Comparison of ENCODE assay signal across 15 cellular contexts in the genomic region with DNA sequence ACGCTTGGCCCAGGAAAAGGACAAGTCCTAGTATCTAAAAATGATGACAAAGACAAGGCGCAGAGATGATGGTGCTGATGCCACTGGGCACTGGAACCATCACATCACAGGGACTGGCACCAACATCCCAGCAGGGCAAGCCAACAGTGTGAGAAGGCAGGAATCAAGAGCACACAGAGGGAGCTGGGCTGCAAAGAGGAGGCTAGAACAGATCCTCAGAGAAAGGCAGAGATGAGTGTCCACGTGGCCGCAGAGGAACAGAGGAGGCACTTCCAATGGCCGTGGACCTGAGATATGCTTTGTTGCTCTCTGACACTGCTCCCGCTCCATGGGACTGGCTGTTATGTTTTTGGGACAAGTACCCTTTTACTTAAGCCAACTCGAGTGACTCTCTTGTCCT. TPM values are rescaled to one million over a fixed set of nuclear protein-coding genes. Genes with fewer than 3 reads are reported as not detected.
DNase-seq lines count a peak whose midpoint lies in the region; ATAC-seq and TF ChIP-seq lines count a peak whose summit lies in the region.
"Had no signal": no experiment of that assay in that cellular context is flagged by ENCODE, and none has a peak within 500 bp of the region (broad histone marks: within the 10 kb centered on the region; RNA-seq: fewer than 3 reads in every experiment).

No MANE protein-coding gene starts in this region.

- H3K27ac ChIP-seq in esophagus muscularis mucosa (replicated peaks in 1 of 4) (peak overlapping the region; percentile 23 to 65 (median 45)), thyroid gland (peak overlapping the region in 1 of 3 donors; percentile 10), prostate gland (no peak overlapping the region)
- H3K27ac ChIP-seq: A549, colonic mucosa, upper lobe of right lung had no signal

- 41% methylated on average over 7 of the region's 7 CpGs for WGBS in esophagus muscularis mucosa
- WGBS in thyroid gland, 2 donors, result 37 to 48% methylated on average over 7 of the region's 7 CpGs
- 57% methylated on average over 7 of the region's 7 CpGs for WGBS in prostate gland

- H3K4me3 Mint-ChIP-seq in activated naive CD4-positive, alpha-beta T cell treated with anti-CD3 and anti-CD28 coated beads, Interleukin-2, amount 50 U/mL, for 24 hours, result no peak overlapping the region
- no peak overlapping the region for H3K4me3 Mint-ChIP-seq in activated naive CD4-positive, alpha-beta T cell treated with anti-CD3 and anti-CD28 coated beads, Interleukin-2, amount 10 ng/mL, durations not matched to agents 7 days and 5 days
- H3K4me3 Mint-ChIP-seq in effector memory CD8-positive, alpha-beta T cell, result no peak overlapping the region
- H3K4me3 Mint-ChIP-seq: CD8-positive, alpha-beta memory T cell had no signal

- H3K4me3 ChIP-seq in esophagus muscularis mucosa (peak overlapping the region in 2 of 4 donors; percentile 19 to 33), mucosa of descending colon (no peak overlapping the region), thyroid gland (replicated peaks in 1 of 3) (no peak overlapping the region), prostate gland (no peak overlapping the region)
- H3K4me3 ChIP-seq: A549, colonic mucosa, Peyer's patch, upper lobe of right lung had no signal

- ATAC-seq in mucosa of descending colon (peak; percentile 12), esophagus mucosa (no peak)
- ATAC-seq in effector memory CD8-positive, alpha-beta T cell (replicated peaks), result no peak
- ATAC-seq: upper lobe of right lung had no signal

- intact Hi-C loops in esophagus muscularis mucosa (cut with DNase I), result no loop called here
- intact Hi-C loops in mucosa of descending colon (cut with DNase I, micrococcal nuclease), result no loop called here
- intact Hi-C loops in thyroid gland (cut with DNase I), result no loop called here
- intact Hi-C loops in prostate gland (cut with DNase I), result no loop called here

- peak overlapping the region; percentile 80 for H3K27ac Mint-ChIP-seq in activated naive CD4-positive, alpha-beta T cell treated with anti-CD3 and anti-CD28 coated beads, Interleukin-2, amount 50 U/mL, for 24 hours
- no peak overlapping the region for H3K27ac Mint-ChIP-seq in activated naive CD4-positive, alpha-beta T cell treated with anti-CD3 and anti-CD28 coated beads, Interleukin-2, amount 10 ng/mL, durations not matched to agents 7 days and 5 days
- no peak overlapping the region for H3K27ac Mint-ChIP-seq in effector memory CD8-positive, alpha-beta T cell

- H3K36me3 Mint-ChIP-seq in activated naive CD4-positive, alpha-beta T cell treated with anti-CD3 and anti-CD28 coated beads, Interleukin-2, amount 50 U/mL, for 24 hours, result peaks cover 25% of the 10 kb centered on the region
- peaks cover 42% of the 10 kb centered on the region for H3K36me3 Mint-ChIP-seq in activated naive CD4-positive, alpha-beta T cell treated with anti-CD3 and anti-CD28 coated beads, Interleukin-2, amount 10 ng/mL, durations not matched to agents 7 days and 5 days
- peaks cover 4% of the 10 kb centered on the region for H3K36me3 Mint-ChIP-seq in effector memory CD8-positive, alpha-beta T cell (ENCODE audit: insufficient read depth)

- TF ChIP-seq POLR2A in esophagus muscularis mucosa (IDR thresholded peaks at IDR 0.05; ENCODE audit: low read depth), result no peak
- no peak for TF ChIP-seq POLR2A in thyroid gland (IDR thresholded peaks at IDR 0.05)
- no peak for TF ChIP-seq POLR2A in prostate gland (IDR thresholded peaks at IDR 0.05)

- CTCF ChIA-PET in activated naive CD4-positive, alpha-beta T cell treated with anti-CD3 and anti-CD28 coated beads, Interleukin-2, amount 10 ng/mL, durations not matched to agents 7 days and 5 days (lab: Charles Lee), result no interaction called here

- DNase-seq in activated naive CD4-positive, alpha-beta T cell treated with anti-CD3 and anti-CD28 coated beads, Interleukin-2, amount 10 ng/mL, durations not matched to agents 7 days and 5 days, result no peak
- DNase-seq in esophagus muscularis mucosa (ENCODE audit: extremely low spot score) (no peak), mucosa of descending colon (no peak), thyroid gland (peak; percentile 39 to 55), prostate gland (ENCODE audit: low spot score) (no peak)
- DNase-seq in effector memory CD8-positive, alpha-beta T cell, result no peak
- DNase-seq: activated CD4-positive, CD25-positive, alpha-beta regulatory T cell treated with anti-CD3 and anti-CD28 coated beads, Interleukin-2, amount 50 U/mL, for 72 hours; activated T-cell treated with anti-CD3 and anti-CD28 coated beads for 4 hours; colonic mucosa; Peyer's patch; upper lobe of right lung had no signal

- H3K4me1 Mint-ChIP-seq in activated naive CD4-positive, alpha-beta T cell treated with anti-CD3 and anti-CD28 coated beads, Interleukin-2, amount 50 U/mL, for 24 hours, result peaks cover 83% of the 10 kb centered on the region
- H3K4me1 Mint-ChIP-seq in activated naive CD4-positive, alpha-beta T cell treated with anti-CD3 and anti-CD28 coated beads, Interleukin-2, amount 10 ng/mL, durations not matched to agents 7 days and 5 days, result peaks cover 10% of the 10 kb centered on the region
- peaks cover 62 to 82% of the 10 kb centered on the region in 2 donors for H3K4me1 Mint-ChIP-seq in effector memory CD8-positive, alpha-beta T cell (ENCODE audit: low read depth in 2 of 2)

- no peak for TF ChIP-seq EP300 in esophagus muscularis mucosa (IDR thresholded peaks at IDR 0.05)

- no peaks in the 10 kb centered on the region for H3K27me3 Mint-ChIP-seq in activated naive CD4-positive, alpha-beta T cell treated with anti-CD3 and anti-CD28 coated beads, Interleukin-2, amount 50 U/mL, for 24 hours
- no peaks in the 10 kb centered on the region for H3K27me3 Mint-ChIP-seq in activated naive CD4-positive, alpha-beta T cell treated with anti-CD3 and anti-CD28 coated beads, Interleukin-2, amount 10 ng/mL, durations not matched to agents 7 days and 5 days
- H3K27me3 Mint-ChIP-seq in effector memory CD8-positive, alpha-beta T cell, result no peaks in the 10 kb centered on the region
- H3K27me3 Mint-ChIP-seq: CD8-positive, alpha-beta memory T cell had no signal

- H3K9me3 ChIP-seq in esophagus muscularis mucosa (no peaks in the 10 kb centered on the region), mucosa of descending colon (no peaks in the 10 kb centered on the region), thyroid gland (no peaks in the 10 kb centered on the region), prostate gland (no peaks in the 10 kb centered on the region)
- H3K9me3 ChIP-seq: A549, colonic mucosa, Peyer's patch, upper lobe of right lung had no signal

- H3K4me1 ChIP-seq in esophagus muscularis mucosa (peaks cover 25 to 76% (median 63%) of the 10 kb centered on the region in 4 donors), mucosa of descending colon (ENCODE audit: low read depth) (no peaks in the 10 kb centered on the region), thyroid gland (peaks cover 7 to 10% of the 10 kb centered on the region in 2 donors), prostate gland (replicated peaks) (no peaks in the 10 kb centered on the region)
- H3K4me1 ChIP-seq: A549, colonic mucosa had no signal

- no peaks in the 10 kb centered on the region for H3K9me3 Mint-ChIP-seq in activated naive CD4-positive, alpha-beta T cell treated with anti-CD3 and anti-CD28 coated beads, Interleukin-2, amount 50 U/mL, for 24 hours
- H3K9me3 Mint-ChIP-seq in activated naive CD4-positive, alpha-beta T cell treated with anti-CD3 and anti-CD28 coated beads, Interleukin-2, amount 10 ng/mL, durations not matched to agents 7 days and 5 days, result no peaks in the 10 kb centered on the region
- no peaks in the 10 kb centered on the region for H3K9me3 Mint-ChIP-seq in effector memory CD8-positive, alpha-beta T cell
- H3K9me3 Mint-ChIP-seq: CD8-positive, alpha-beta memory T cell had no signal

- no peaks in the 10 kb centered on the region for H3K36me3 ChIP-seq in esophagus muscularis mucosa
- H3K36me3 ChIP-seq in mucosa of descending colon (ENCODE audit: low read depth), result no peaks in the 10 kb centered on the region
- H3K36me3 ChIP-seq in thyroid gland, result no peaks in the 10 kb centered on the region
- H3K36me3 ChIP-seq in prostate gland, result no peaks in the 10 kb centered on the region
- H3K36me3 ChIP-seq: colonic mucosa, upper lobe of right lung had no signal

- no peaks in the 10 kb centered on the region for H3K27me3 ChIP-seq in esophagus muscularis mucosa
- no peaks in the 10 kb centered on the region for H3K27me3 ChIP-seq in thyroid gland
- H3K27me3 ChIP-seq in prostate gland (replicated peaks; ENCODE audit: insufficient read depth), result no peaks in the 10 kb centered on the region
- H3K27me3 ChIP-seq: colonic mucosa, Peyer's patch, upper lobe of right lung had no signal

- TF ChIP-seq CTCF in esophagus muscularis mucosa (IDR thresholded peaks at IDR 0.05) (no peak), mucosa of descending colon (IDR thresholded peaks at IDR 0.05) (no peak), thyroid gland (IDR thresholded peaks at IDR 0.05) (no peak), prostate gland (IDR thresholded peaks at IDR 0.05) (no peak)

RNA-seq across cellular contexts. Expression of a gene that starts 17.9 kb away (rescaled TPM):
- 100 to 1,000 TPM; 114 to 180 (median 145) TPM for total RNA-seq in esophagus muscularis mucosa
- 100 to 1,000 TPM in 2 of 3 donors, 10 to 100 TPM in 1; 77.4 to 154 (median 113) TPM for total RNA-seq in mucosa of descending colon
- total RNA-seq in thyroid gland, result 10 to 100 TPM; 38.7 to 70.1 (median 43.1) TPM
- total RNA-seq in esophagus mucosa, result 40.5 TPM
- total RNA-seq in prostate gland, result 100 to 1,000 TPM in 1 of 2 donors, 10 to 100 TPM in 1; 53.9 to 141 TPM

Comparison
In these comparisons a context has a peak if more than half of its experiments do, and no peak if none do; other contexts are left out.
1. DNase-seq: peak in thyroid gland (2 of 2); none in activated naive CD4-positive, alpha-beta T cell treated with anti-CD3 and anti-CD28 coated beads, Interleukin-2, amount 10 ng/mL, durations not matched to agents 7 days and 5 days (single experiment), esophagus muscularis mucosa (single experiment), mucosa of descending colon (0 of 3), prostate gland (single experiment) and effector memory CD8-positive, alpha-beta T cell (0 of 3).
2. H3K27ac ChIP-seq: peak in esophagus muscularis mucosa (4 of 4); none in prostate gland (0 of 2).